Comparison of ENCODE assay signal across 1 cellular context in genomic region chr12:110048242-110049027, GRCh38.
TF ChIP-seq lines count a peak whose summit lies in the region.

Gene C12orf76 (minus strand): TSS chr12:110048522. CDS start chr12:110048495, 27 bp downstream.

TF ChIP-seq in SK-N-SH, 30 proteins besides CTCF, POLR2A, EP300 and RAD21 (continued from another document):
- TF ChIP-seq USF2 (IDR thresholded peaks at IDR 0.05; ENCODE audit: borderline replicate concordance, low read depth, low read length) = no peak
- TF ChIP-seq YY1 (IDR thresholded peaks at IDR 0.05; ENCODE audit: low read depth) = peak; percentile 77; the same call in 1 of the 2 replicates
- peak; percentile 91 for TF ChIP-seq SIN3A (IDR thresholded peaks at IDR 0.05; ENCODE audit: borderline replicate concordance, low read depth, low read length)
- TF ChIP-seq, protein P1, sequence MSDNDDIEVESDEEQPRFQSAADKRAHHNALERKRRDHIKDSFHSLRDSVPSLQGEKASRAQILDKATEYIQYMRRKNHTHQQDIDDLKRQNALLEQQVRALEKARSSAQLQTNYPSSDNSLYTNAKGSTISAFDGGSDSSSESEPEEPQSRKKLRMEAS (IDR thresholded peaks at IDR 0.05; ENCODE audit: low read depth) = peak; percentile 87
- TF ChIP-seq MXI1 (IDR thresholded peaks at IDR 0.05; ENCODE audit: low read depth, low read length) = peak; percentile 93
- TF ChIP-seq FOXJ3 (CRISPR knock-in tag; IDR thresholded peaks at IDR 0.05) = peak; percentile 59
- peak; percentile 95 for TF ChIP-seq CHD2 (IDR thresholded peaks at IDR 0.05; ENCODE audit: low read length, partially characterized antibody)
- no peak for TF ChIP-seq MEF2A (IDR thresholded peaks at IDR 0.05; ENCODE audit: borderline replicate concordance, low read depth)
- 0 out of 2 replicates have a peak, but pooled peaks have one; percentile 16 for TF ChIP-seq GATA2 (CRISPR knock-in tag; IDR thresholded peaks at IDR 0.05)
- TF ChIP-seq FOXM1 (IDR thresholded peaks at IDR 0.05; ENCODE audit: low read depth) = no peak
- TF ChIP-seq NFIC (IDR thresholded peaks at IDR 0.05; ENCODE audit: borderline replicate concordance) = no peak; the same call in 1 of the 2 replicates
